Comparison of ENCODE assay signal across 16 cellular contexts in genomic region chr16:2086812-2087425, GRCh38. TPM values are rescaled to one million over a fixed set of nuclear protein-coding genes. Genes with fewer than 3 reads are reported as not detected.
DNase-seq lines count a peak whose midpoint lies in the region; ATAC-seq, FAIRE-seq and TF ChIP-seq lines count a peak whose summit lies in the region.
"Had no signal": no experiment of that assay in that cellular context is flagged by ENCODE, and none has a peak within 500 bp of the region (broad histone marks: within the 10 kb centered on the region; RNA-seq: fewer than 3 reads in every experiment).

No MANE protein-coding gene starts in this region.

- H3K36me3 ChIP-seq in HepG2 (replicated peaks in 1 of 2; ENCODE audit: control insufficient read depth in 1 of 2, insufficient read depth in 2 of 2, low read length in 2 of 2), result peaks cover 12 to 23% of the 10 kb centered on the region in 2 experiments; a peak in 3 of 5 replicates
- peaks cover 0 to 39% (median 6%) of the 10 kb centered on the region in 4 donors for H3K36me3 ChIP-seq in right lobe of liver

- H3K27ac ChIP-seq in HepG2 (ENCODE audit: extremely low read length, insufficient read depth, low read length) (no peak overlapping the region), right lobe of liver (peak overlapping the region in 1 of 3 donors; percentile 74)

- H3K9ac ChIP-seq in HepG2 (ENCODE audit: insufficient read depth, low read depth, low read length), result no peak overlapping the region

- peaks cover 6% of the 10 kb centered on the region for H3K4me1 Mint-ChIP-seq in activated B cell treated with CpG ODN at 0.5 μM for 24 hours
- H3K4me1 Mint-ChIP-seq in neural crest cell, result peaks cover under 1% of the 10 kb centered on the region
- H3K4me1 Mint-ChIP-seq in activated naive CD8-positive, alpha-beta T cell treated with anti-CD3 and anti-CD28 coated beads, Interleukin-2, amount 50 U/mL, for 24 hours, result no peaks in the 10 kb centered on the region

- H3K9me3 Mint-ChIP-seq in activated B cell treated with CpG ODN at 0.5 μM for 24 hours (no peaks in the 10 kb centered on the region), neural crest cell (no peaks in the 10 kb centered on the region)
- H3K9me3 Mint-ChIP-seq in activated naive CD8-positive, alpha-beta T cell treated with anti-CD3 and anti-CD28 coated beads, Interleukin-2, amount 50 U/mL, for 24 hours, result no peaks in the 10 kb centered on the region

- H3K36me3 Mint-ChIP-seq in activated B cell treated with CpG ODN at 0.5 μM for 24 hours (ENCODE audit: low read depth), result peaks cover 49% of the 10 kb centered on the region
- no peaks in the 10 kb centered on the region for H3K36me3 Mint-ChIP-seq in neural crest cell (ENCODE audit: low read depth)
- peaks cover 2% of the 10 kb centered on the region for H3K36me3 Mint-ChIP-seq in activated naive CD8-positive, alpha-beta T cell treated with anti-CD3 and anti-CD28 coated beads, Interleukin-2, amount 50 U/mL, for 24 hours (ENCODE audit: low read depth)

- CTCF ChIA-PET in HepG2 (lab: Yijun Ruan, JAX; ENCODE audit: low intra/inter-chr PET ratio, low total read pairs) (no interaction called here), activated B cell treated with CpG ODN at 0.5 μM for 24 hours (lab: Charles Lee) (no interaction called here)

- H3K9me3 ChIP-seq in HepG2 (ENCODE audit: low read length) (no peaks in the 10 kb centered on the region), right lobe of liver (no peaks in the 10 kb centered on the region)

- H3K79me2 ChIP-seq in HepG2 (ENCODE audit: insufficient read depth, low read length), result no peaks in the 10 kb centered on the region

- H3K4me3 Mint-ChIP-seq in activated B cell treated with CpG ODN at 0.5 μM for 24 hours, result no peak overlapping the region
- H3K4me3 Mint-ChIP-seq in neural crest cell, result peak overlapping the region; percentile 31
- H3K4me3 Mint-ChIP-seq in activated naive CD8-positive, alpha-beta T cell treated with anti-CD3 and anti-CD28 coated beads, Interleukin-2, amount 50 U/mL, for 24 hours, result no peak overlapping the region
- H3K4me3 Mint-ChIP-seq: HFFc6 had no signal

- no peak overlapping the region for H2AFZ ChIP-seq in HepG2 (ENCODE audit: low read length)

- no peak overlapping the region for H3K4me3 ChIP-seq in HepG2 (replicated peaks in 1 of 3; ENCODE audit: insufficient read depth in 1 of 3, low read depth in 2 of 3, low read length in 3 of 3)
- H3K4me3 ChIP-seq in right lobe of liver, result no peak overlapping the region

- POLR2A ChIA-PET in HepG2 (lab: Yijun Ruan, JAX) (no interaction called here), activated B cell treated with CpG ODN at 0.5 μM for 24 hours (lab: Charles Lee) (interaction anchor here (0.6 kb wide), 1 partner anchor 127 kb away, joined by 5 read pairs; no protein-coding TSS in a partner anchor)

- no peak for TF ChIP-seq EP300 in HepG2 (IDR thresholded peaks at IDR 0.05; ENCODE audit: low read depth in 2 of 2, low read length in 2 of 2)
- no peak for TF ChIP-seq EP300 in HepG2 (CRISPR knock-in tag; IDR thresholded peaks at IDR 0.05; ENCODE audit: borderline replicate concordance)

- no peak for ATAC-seq in HepG2
- no peak for ATAC-seq in right lobe of liver
- peak; percentile 76 for ATAC-seq in activated B cell treated with CpG ODN at 0.5 μM for 24 hours (ENCODE audit: low read depth)
- ATAC-seq in HG03159 (IDR thresholded peaks at IDR 0.05; ENCODE audit: unreplicated experiment), result no peak
- no peak for ATAC-seq in HG02840 (IDR thresholded peaks at IDR 0.05; ENCODE audit: low FRiP score, unreplicated experiment)
- no peak for ATAC-seq in activated naive CD8-positive, alpha-beta T cell treated with anti-CD3 and anti-CD28 coated beads, Interleukin-2, amount 50 U/mL, for 24 hours

- in situ Hi-C loops in HepG2 (cut with HindIII; ENCODE audit: extremely low pct_ligation_motif_present, low pct_unique_long_range_greater_than_20kb), result loop anchor here (5.0 to 10.0 kb wide), 2 partner anchors 58 to 65 kb away; partner anchors contain the start of gene RAB26

- TF ChIP-seq RAD21 in HepG2 (CRISPR knock-in tag; IDR thresholded peaks at IDR 0.05), result no peak

- H3K27me3 ChIP-seq in HepG2 (ENCODE audit: control insufficient read depth in 1 of 2, insufficient read depth in 2 of 2, low read length in 2 of 2) (no peaks in the 10 kb centered on the region), right lobe of liver (no peaks in the 10 kb centered on the region)

- H3K4me1 ChIP-seq in HepG2 (ENCODE audit: insufficient read depth, low read length), result no peaks in the 10 kb centered on the region
- H3K4me1 ChIP-seq in right lobe of liver, result peaks cover 0 to 68% (median 25%) of the 10 kb centered on the region in 4 donors

- FAIRE-seq in HepG2 (lab: Jason Lieb, UNC), result no peak

- no peak overlapping the region for H3K4me2 ChIP-seq in HepG2 (ENCODE audit: low read depth, low read length)

- DNase-seq in HepG2 (ENCODE audit: low spot score) (no peak), right lobe of liver (no peak), activated B cell treated with CpG ODN at 0.5 μM for 24 hours (no peak), neural crest cell (ENCODE audit: low read depth, low spot score) (no peak), amygdala (lab: John Stamatoyannopoulos, UW) (no peak)
- no peak for DNase-seq in activated naive CD8-positive, alpha-beta T cell treated with anti-CD3 and anti-CD28 coated beads, Interleukin-2, amount 50 U/mL, for 24 hours
- DNase-seq: HFFc6; NCI-H1417 treated with DMSO at 0.1 percent for 48 hours; NCI-H1930; NCI-H2171; NCI-H446; NK-92 treated with Interleukin-12 subunit alpha and Interleukin-12 subunit beta, amount 100 ng/mL, for 24 hours; OCI-M1; RPMI8226 had no signal

- H3K27me3 Mint-ChIP-seq in activated B cell treated with CpG ODN at 0.5 μM for 24 hours, result no peaks in the 10 kb centered on the region
- H3K27me3 Mint-ChIP-seq in neural crest cell (ENCODE audit: low read depth), result no peaks in the 10 kb centered on the region
- no peaks in the 10 kb centered on the region for H3K27me3 Mint-ChIP-seq in activated naive CD8-positive, alpha-beta T cell treated with anti-CD3 and anti-CD28 coated beads, Interleukin-2, amount 50 U/mL, for 24 hours

- BruUV-seq in HepG2 (replicated peaks; lab: Mats Ljungman, UMichigan), result no TSS peak

- WGBS in HepG2 (ENCODE audit: low lambda C conversion rate), result 98% methylated on average over 11 of the region's 22 CpGs
- WGBS in right lobe of liver (ENCODE audit: insufficient coverage, low coverage, low lambda C conversion rate, missing lambda C conversion rate), result 90% methylated on average over 2 of the region's 22 CpGs

- TF ChIP-seq POLR2A in HepG2 (IDR thresholded peaks at IDR 0.05; ENCODE audit: insufficient read depth in 1 of 2, low read depth in 2 of 2, low read length in 2 of 2) (no peak; a peak in 2 of 4 replicates), right lobe of liver (IDR thresholded peaks at IDR 0.05) (no peak)

- no peak for TF ChIP-seq CTCF in HepG2 (CRISPR knock-in tag; IDR thresholded peaks at IDR 0.05)
- TF ChIP-seq CTCF in right lobe of liver (IDR thresholded peaks at IDR 0.05), result no peak
- TF ChIP-seq CTCF in activated B cell treated with CpG ODN at 0.5 μM for 24 hours (IDR thresholded peaks at IDR 0.05), result no peak
- no peak for TF ChIP-seq CTCF in neural crest cell (conservative IDR thresholded peaks at IDR 0.05)

- H3K27ac Mint-ChIP-seq in activated B cell treated with CpG ODN at 0.5 μM for 24 hours (peak overlapping the region; percentile 53), neural crest cell (ENCODE audit: unreplicated experiment) (no peak overlapping the region)
- H3K27ac Mint-ChIP-seq in activated naive CD8-positive, alpha-beta T cell treated with anti-CD3 and anti-CD28 coated beads, Interleukin-2, amount 50 U/mL, for 24 hours, result no peak overlapping the region
- H3K27ac Mint-ChIP-seq: HFFc6 had no signal

- intact Hi-C loops in HepG2 (cut with micrococcal nuclease; ENCODE audit: unreplicated experiment) (no loop called here), right lobe of liver (cut with DNase I) (no loop called here), activated B cell treated with CpG ODN at 0.5 μM for 24 hours (cut with micrococcal nuclease) (no loop called here)

- no peaks in the 10 kb centered on the region for H4K20me1 ChIP-seq in HepG2 (ENCODE audit: insufficient read depth, low read length)

RNA-seq across cellular contexts. Expression of gene TSC2, which starts 39.1 kb away (rescaled TPM):
- 10.3 and 19.6 TPM in 2 replicates for total RNA-seq in HepG2 (2016; rRNA removed; fragmentation: Illumina TruSeq; extraction: Trizol)
- 13.6 and 17.2 TPM in 2 replicates for total RNA-seq in HepG2 (2016; cell fraction: cytosol; rRNA removed; fragmentation: Illumina TruSeq; extraction: Trizol; ENCODE audit: low read depth)
- 7.7 and 19.6 TPM in 2 replicates for total RNA-seq in HepG2 (2016; cell fraction: insoluble cytoplasmic fraction; rRNA removed; fragmentation: Illumina TruSeq; extraction: Trizol)
- 13.2 and 13.3 TPM in 2 replicates for total RNA-seq in HepG2 (2016; cell fraction: membrane; rRNA removed; fragmentation: Illumina TruSeq; extraction: Trizol)
- 21.2 and 34.7 TPM in 2 replicates for total RNA-seq in HepG2 (2016; cell fraction: nucleus; rRNA removed; fragmentation: Illumina TruSeq; extraction: Trizol)
- polyA plus RNA-seq in HepG2 (2011; rRNA removed), result 40.4 and 44.6 TPM in 2 replicates
- 13.0 and 19.7 TPM in 2 replicates for polyA plus RNA-seq in HepG2 (2011; cell fraction: cytosol; rRNA removed)
- 352 and 473 TPM in 2 replicates for polyA plus RNA-seq in HepG2 (2011; cell fraction: nucleus; rRNA removed)
- 50.1 and 57.0 TPM in 2 replicates for polyA plus RNA-seq in HepG2 (2012)
- polyA plus RNA-seq in HepG2 (2016; cell fraction: cytosol; fragmentation: Illumina TruSeq; extraction: Trizol; ENCODE audit: low read depth), result 2.9 and 4.1 TPM in 2 replicates
- polyA plus RNA-seq in HepG2 (2016; cell fraction: insoluble cytoplasmic fraction; fragmentation: Illumina TruSeq; extraction: Trizol; ENCODE audit: low read depth), result 13.2 and 17.7 TPM in 2 replicates
- 5.4 and 5.7 TPM in 2 replicates for polyA plus RNA-seq in HepG2 (2016; cell fraction: membrane; fragmentation: Illumina TruSeq; extraction: Trizol; ENCODE audit: low read depth)
- 82.5 and 84.9 TPM in 2 replicates for polyA plus RNA-seq in HepG2 (2016; cell fraction: nucleus; fragmentation: Illumina TruSeq; extraction: Trizol; ENCODE audit: insufficient read depth, low read depth)
- polyA minus RNA-seq in HepG2 (2011; rRNA and poly(A)+ RNA removed; ENCODE audit: low replicate concordance), result 69.9 and 84.9 TPM in 2 replicates
- polyA minus RNA-seq in HepG2 (2011; cell fraction: cytosol; rRNA and poly(A)+ RNA removed), result 25.5 and 36.2 TPM in 2 replicates
- 59.4 and 61.0 TPM in 2 replicates for polyA minus RNA-seq in HepG2 (2011; cell fraction: nucleus; rRNA and poly(A)+ RNA removed)
- total RNA-seq in right lobe of liver, result 100 to 1,000 TPM in 1 of 6 experiments, 10 to 100 TPM in 5; 25.7 to 124 (median 59.4) TPM
- total RNA-seq in activated B cell treated with CpG ODN at 0.5 μM for 24 hours, result 130 and 139 TPM in 2 replicates
- total RNA-seq in neural crest cell, result 175 and 180 TPM in 2 replicates

RNA-seq across cellular contexts. Expression of gene NTHL1, which starts 39.3 kb away (rescaled TPM):
- 64.8 and 64.9 TPM in 2 replicates for total RNA-seq in HepG2 (2016; rRNA removed; fragmentation: Illumina TruSeq; extraction: Trizol)
- total RNA-seq in HepG2 (2016; cell fraction: cytosol; rRNA removed; fragmentation: Illumina TruSeq; extraction: Trizol; ENCODE audit: low read depth), result 24.9 and 26.2 TPM in 2 replicates
- total RNA-seq in HepG2 (2016; cell fraction: insoluble cytoplasmic fraction; rRNA removed; fragmentation: Illumina TruSeq; extraction: Trizol), result 69.4 and 70.6 TPM in 2 replicates
- total RNA-seq in HepG2 (2016; cell fraction: membrane; rRNA removed; fragmentation: Illumina TruSeq; extraction: Trizol), result 25.2 and 29.9 TPM in 2 replicates
- 22.8 and 26.0 TPM in 2 replicates for total RNA-seq in HepG2 (2016; cell fraction: nucleus; rRNA removed; fragmentation: Illumina TruSeq; extraction: Trizol)
- 47.5 and 55.6 TPM in 2 replicates for polyA plus RNA-seq in HepG2 (2011; rRNA removed)
- 63.4 and 112 TPM in 2 replicates for polyA plus RNA-seq in HepG2 (2011; cell fraction: cytosol; rRNA removed)
- 61.1 and 66.7 TPM in 2 replicates for polyA plus RNA-seq in HepG2 (2011; cell fraction: nucleus; rRNA removed)
- 19.7 and 24.2 TPM in 2 replicates for polyA plus RNA-seq in HepG2 (2012)
- polyA plus RNA-seq in HepG2 (2016; cell fraction: cytosol; fragmentation: Illumina TruSeq; extraction: Trizol; ENCODE audit: low read depth), result 12.4 and 13.2 TPM in 2 replicates
- polyA plus RNA-seq in HepG2 (2016; cell fraction: insoluble cytoplasmic fraction; fragmentation: Illumina TruSeq; extraction: Trizol; ENCODE audit: low read depth), result 43.0 and 46.2 TPM in 2 replicates
- polyA plus RNA-seq in HepG2 (2016; cell fraction: membrane; fragmentation: Illumina TruSeq; extraction: Trizol; ENCODE audit: low read depth), result 15.6 and 17.1 TPM in 2 replicates
- 42.8 and 44.9 TPM in 2 replicates for polyA plus RNA-seq in HepG2 (2016; cell fraction: nucleus; fragmentation: Illumina TruSeq; extraction: Trizol; ENCODE audit: insufficient read depth, low read depth)
- 25.8 and 50.8 TPM in 2 replicates for polyA minus RNA-seq in HepG2 (2011; rRNA and poly(A)+ RNA removed; ENCODE audit: low replicate concordance)
- polyA minus RNA-seq in HepG2 (2011; cell fraction: cytosol; rRNA and poly(A)+ RNA removed), result 24.2 and 32.7 TPM in 2 replicates
- 9.3 and 11.6 TPM in 2 replicates for polyA minus RNA-seq in HepG2 (2011; cell fraction: nucleus; rRNA and poly(A)+ RNA removed)
- 100 to 1,000 TPM in 1 of 6 experiments, 10 to 100 TPM in 5; 12.0 to 127 (median 42.6) TPM for total RNA-seq in right lobe of liver
- 10.5 and 11.5 TPM in 2 replicates for total RNA-seq in activated B cell treated with CpG ODN at 0.5 μM for 24 hours
- 50.7 and 51.9 TPM in 2 replicates for total RNA-seq in neural crest cell

RNA-seq across cellular contexts. Expression of gene PKD1, which starts 48.8 kb away (rescaled TPM):
- 9.1 and 22.1 TPM in 2 replicates for total RNA-seq in HepG2 (2016; rRNA removed; fragmentation: Illumina TruSeq; extraction: Trizol)
- total RNA-seq in HepG2 (2016; cell fraction: cytosol; rRNA removed; fragmentation: Illumina TruSeq; extraction: Trizol; ENCODE audit: low read depth), result 14.9 and 15.2 TPM in 2 replicates
- total RNA-seq in HepG2 (2016; cell fraction: insoluble cytoplasmic fraction; rRNA removed; fragmentation: Illumina TruSeq; extraction: Trizol), result 6.6 and 20.8 TPM in 2 replicates
- 10.1 and 11.4 TPM in 2 replicates for total RNA-seq in HepG2 (2016; cell fraction: membrane; rRNA removed; fragmentation: Illumina TruSeq; extraction: Trizol)
- total RNA-seq in HepG2 (2016; cell fraction: nucleus; rRNA removed; fragmentation: Illumina TruSeq; extraction: Trizol), result 26.8 and 33.4 TPM in 2 replicates
- polyA plus RNA-seq in HepG2 (2011; rRNA removed), result 23.0 and 40.7 TPM in 2 replicates
- 18.3 and 19.9 TPM in 2 replicates for polyA plus RNA-seq in HepG2 (2011; cell fraction: cytosol; rRNA removed)
- polyA plus RNA-seq in HepG2 (2011; cell fraction: nucleus; rRNA removed), result 410 and 565 TPM in 2 replicates
- polyA plus RNA-seq in HepG2 (2012), result 20.8 and 52.6 TPM in 2 replicates
- 0.90 and 0.96 TPM in 2 replicates for polyA plus RNA-seq in HepG2 (2016; cell fraction: cytosol; fragmentation: Illumina TruSeq; extraction: Trizol; ENCODE audit: low read depth)
- polyA plus RNA-seq in HepG2 (2016; cell fraction: insoluble cytoplasmic fraction; fragmentation: Illumina TruSeq; extraction: Trizol; ENCODE audit: low read depth), result 6.2 and 8.3 TPM in 2 replicates
- 1.6 TPM in 2 replicates for polyA plus RNA-seq in HepG2 (2016; cell fraction: membrane; fragmentation: Illumina TruSeq; extraction: Trizol; ENCODE audit: low read depth)
- polyA plus RNA-seq in HepG2 (2016; cell fraction: nucleus; fragmentation: Illumina TruSeq; extraction: Trizol; ENCODE audit: insufficient read depth, low read depth), result 86.8 and 102 TPM in 2 replicates
- polyA minus RNA-seq in HepG2 (2011; rRNA and poly(A)+ RNA removed; ENCODE audit: low replicate concordance), result 24.5 and 75.7 TPM in 2 replicates
- 24.3 and 34.5 TPM in 2 replicates for polyA minus RNA-seq in HepG2 (2011; cell fraction: cytosol; rRNA and poly(A)+ RNA removed)
- polyA minus RNA-seq in HepG2 (2011; cell fraction: nucleus; rRNA and poly(A)+ RNA removed), result 72.0 and 84.2 TPM in 2 replicates
- total RNA-seq in right lobe of liver, result 10 to 100 TPM; 28.5 to 58.2 (median 42.8) TPM
- total RNA-seq in activated B cell treated with CpG ODN at 0.5 μM for 24 hours, result 58.6 and 84.2 TPM in 2 replicates
- 108 and 115 TPM in 2 replicates for total RNA-seq in neural crest cell
